In the genomic region with DNA sequence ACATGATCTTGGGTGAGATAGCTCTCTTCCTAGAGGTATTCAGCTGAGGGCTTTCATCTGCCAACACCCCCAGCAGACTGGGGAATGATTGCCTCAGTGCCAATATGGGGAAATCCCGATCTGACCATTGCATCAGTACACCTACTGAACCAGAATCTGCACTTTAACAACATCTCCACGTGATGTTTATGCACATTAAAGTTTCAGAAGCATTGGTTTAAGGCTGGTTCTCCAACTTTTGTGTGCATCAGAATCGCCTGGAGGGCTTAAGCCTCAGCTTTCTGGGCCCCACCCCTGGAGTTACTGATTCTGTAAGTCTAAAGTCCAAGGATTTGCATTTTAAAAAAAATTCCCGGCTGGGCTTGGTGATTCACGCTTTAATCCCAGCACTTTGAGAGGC, we compare ENCODE assay signal across 16 cellular contexts.
DNase-seq lines count a peak whose midpoint lies in the region; ATAC-seq, FAIRE-seq and TF ChIP-seq lines count a peak whose summit lies in the region.
"Had no signal": no experiment of that assay in that cellular context is flagged by ENCODE, and none has a peak within 500 bp of the region (broad histone marks: within the 10 kb centered on the region; RNA-seq: fewer than 3 reads in every experiment).

No MANE protein-coding gene starts in this region.

- FAIRE-seq in small intestine (lab: Jason Lieb, UNC) = no peak

- H3K4me3 ChIP-seq in OCI-LY3 (ENCODE audit: low read length) (no peak overlapping the region), fibroblast of pulmonary artery (replicated peaks; ENCODE audit: low read depth, low read length) (no peak overlapping the region), small intestine (ENCODE audit: low read depth in 1 of 2, low read length in 2 of 2) (no peak overlapping the region)
- H3K4me3 ChIP-seq: lung had no signal

- DNase-seq in HPDE6-E6E7 (ENCODE audit: extremely low spot score) (peak; percentile 41), fibroblast of pulmonary artery (ENCODE audit: low read depth) (peak; percentile 11), small intestine (peak; percentile 91), T-helper 2 cell (no peak)
- DNase-seq: activated CD4-positive, CD25-positive, alpha-beta regulatory T cell treated with anti-CD3 and anti-CD28 coated beads, Interleukin-2, amount 50 U/mL, for 72 hours; C1 segment of cervical spinal cord; H7; NCI-H1436; stimulated activated CD4-positive, alpha-beta T cell treated with anti-CD3 and anti-CD28 coated beads, Interleukin-4, amount 100 ng/mL, for 1 hour; T-helper 17 cell had no signal

- H2AFZ ChIP-seq in OCI-LY3 (ENCODE audit: low read depth, low read length) = no peak overlapping the region

- H3K9me3 ChIP-seq in OCI-LY3 (ENCODE audit: insufficient read depth, low read length) (no peaks in the 10 kb centered on the region), small intestine (ENCODE audit: control insufficient read depth, low read depth) (no peaks in the 10 kb centered on the region)

- 11 to 51% (median 30%) methylated on average over 5 of the region's 5 CpGs for WGBS in small intestine, 3 donors

- H4K20me1 ChIP-seq in OCI-LY3 (ENCODE audit: insufficient read depth, low read length) = no peaks in the 10 kb centered on the region

- TF ChIP-seq CTCF in OCI-LY3 (IDR thresholded peaks at IDR 0.05; ENCODE audit: low read depth, low read length) = no peak
- no peak for TF ChIP-seq CTCF in fibroblast of pulmonary artery (IDR thresholded peaks at IDR 0.05; ENCODE audit: low read length, missing control alignments)

- ATAC-seq in GM18870 (IDR thresholded peaks at IDR 0.05; ENCODE audit: unreplicated experiment) (no peak), HG03565 (IDR thresholded peaks at IDR 0.05; ENCODE audit: unreplicated experiment) (no peak)
- ATAC-seq: sciatic nerve, T-helper 17 cell had no signal

- H3K36me3 ChIP-seq in OCI-LY3 (replicated peaks; ENCODE audit: low read depth, low read length) (no peaks in the 10 kb centered on the region), small intestine (ENCODE audit: control insufficient read depth in 2 of 2, insufficient read depth in 2 of 2, low read length in 2 of 2) (no peaks in the 10 kb centered on the region)

- no peaks in the 10 kb centered on the region for H3K27me3 ChIP-seq in OCI-LY3 (ENCODE audit: low read depth, low read length)
- no peaks in the 10 kb centered on the region for H3K27me3 ChIP-seq in small intestine (ENCODE audit: control insufficient read depth in 2 of 2, insufficient read depth in 2 of 2, low read length in 2 of 2)

- H3K4me1 ChIP-seq in OCI-LY3 (ENCODE audit: low read length) (peaks cover 7% of the 10 kb centered on the region), small intestine (ENCODE audit: control insufficient read depth in 2 of 2, insufficient read depth in 1 of 2, low read depth in 1 of 2, low read length in 1 of 2) (no peaks in the 10 kb centered on the region)

- peak overlapping the region; percentile 34 for H3K4me2 ChIP-seq in OCI-LY3 (ENCODE audit: low read length)
- H3K4me2 ChIP-seq: KMS-11 had no signal

- no peaks in the 10 kb centered on the region for H3K79me2 ChIP-seq in OCI-LY3 (ENCODE audit: low read length)

- H3K27ac ChIP-seq in OCI-LY3 (ENCODE audit: low read length) = no peak overlapping the region
- H3K27ac ChIP-seq in small intestine (ENCODE audit: low read depth in 1 of 2, low read length in 1 of 2) = peak overlapping the region in 1 of 2 donors; percentile 57
- H3K27ac ChIP-seq: KMS-11 had no signal

- no peak overlapping the region for H3K9ac ChIP-seq in OCI-LY3 (ENCODE audit: low read length)
- H3K9ac ChIP-seq: KMS-11 had no signal

Comparison
In these comparisons a context has a peak if more than half of its experiments do, and no peak if none do; other contexts are left out.
1. DNase-seq: peak in HPDE6-E6E7 (single experiment), fibroblast of pulmonary artery (single experiment) and small intestine (single experiment); none in T-helper 2 cell (0 of 5).